In the genomic region with DNA sequence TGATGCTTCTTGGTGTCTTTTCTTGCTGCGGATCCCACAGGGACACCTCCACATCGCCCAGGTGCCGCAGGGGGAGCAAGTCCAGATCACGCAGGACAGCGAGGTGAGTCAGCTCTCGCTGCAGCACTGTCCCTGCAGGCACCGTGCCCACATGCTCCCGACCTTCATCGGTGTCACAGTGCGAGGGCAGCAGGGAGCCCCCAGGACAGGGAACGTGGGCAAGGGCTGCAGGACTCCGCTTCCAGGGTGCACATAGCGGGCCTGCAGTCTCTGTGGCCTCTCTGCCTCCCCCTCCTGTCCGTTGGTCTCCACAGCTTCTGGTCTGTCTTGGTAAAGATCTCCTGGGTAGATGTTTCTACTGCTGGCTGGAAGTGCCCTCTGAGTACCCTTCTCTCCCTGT, we compare ENCODE assay signal across 16 cellular contexts.
"Had no signal": no experiment of that assay in that cellular context is flagged by ENCODE, and none has a peak within 500 bp of the region (broad histone marks: within the 10 kb centered on the region; RNA-seq: fewer than 3 reads in every experiment).

No MANE protein-coding gene starts in this region.

- H3K27ac ChIP-seq: gastroesophageal sphincter, heart right ventricle, ovary, thoracic aorta had no signal

- H3K4me1 ChIP-seq: gastroesophageal sphincter, heart right ventricle had no signal

- H3K9me3 ChIP-seq: gastroesophageal sphincter, heart right ventricle, ovary, thoracic aorta had no signal

- H3K27me3 ChIP-seq: gastroesophageal sphincter, heart right ventricle, ovary had no signal

- H3K36me3 ChIP-seq: ovary had no signal

- H3K4me2 ChIP-seq: smooth muscle cell had no signal

- H3K4me3 ChIP-seq: gastroesophageal sphincter, heart right ventricle, ovary, smooth muscle cell, thoracic aorta had no signal

- ATAC-seq: esophagus mucosa; gastroesophageal sphincter; naive thymus-derived CD8-positive, alpha-beta T cell; sciatic nerve; stimulated activated effector memory CD8-positive, alpha-beta T cell treated with anti-CD3 and anti-CD28 coated beads, Interleukin-12 subunit alpha, Interleukin-12 subunit beta, amount 100 ng/mL, for 72 hours had no signal

- DNase-seq: activated CD4-positive, alpha-beta T cell treated with anti-CD3 and anti-CD28 coated beads, Interleukin-2, amount 10 ng/mL, durations not matched to agents 7 days and 5 days; activated gamma-delta T cell; central memory CD4-positive, alpha-beta T cell; effector CD4-positive, alpha-beta T cell; heart right ventricle; kidney glomerular epithelial cell; mesendoderm; naive thymus-derived CD8-positive, alpha-beta T cell; ovary; stimulated activated CD4-positive, alpha-beta T cell treated with anti-CD3 and anti-CD28 coated beads, Interleukin-4, amount 100 ng/mL, for 24 hours had no signal
